ENCODE assay signal across 2 cellular contexts in genomic region chr11:35375332-35376125, GRCh38.
TF ChIP-seq lines count a peak whose summit lies in the region.

No MANE protein-coding gene starts in this region.

TF ChIP-seq in HEK293, 187 proteins besides CTCF, POLR2A, EP300 and RAD21:
- TF ChIP-seq ZNF777 (tag by site-specific recombination; IDR thresholded peaks at IDR 0.05; ENCODE audit: borderline replicate concordance) (no peak), ZNF768 (tag by site-specific recombination; IDR thresholded peaks at IDR 0.05) (peak; percentile 56; the same call in 1 of the 2 replicates)

TF ChIP-seq in GM12878, 131 proteins besides CTCF, POLR2A, EP300 and RAD21:
- TF ChIP-seq PKNOX1 (IDR thresholded peaks at IDR 0.05) (no peak), NFIC (IDR thresholded peaks at IDR 0.05; ENCODE audit: low read depth, low read length) (no peak), PBX3 (IDR thresholded peaks at IDR 0.05; ENCODE audit: insufficient replicate concordance, low read depth, low read length) (no peak), SREBF2 (IDR thresholded peaks at IDR 0.05; ENCODE audit: low read length) (no peak), MTA2 (IDR thresholded peaks at IDR 0.05; ENCODE audit: low read depth) (no peak), RUNX3 (IDR thresholded peaks at IDR 0.05; ENCODE audit: low read length) (peak; percentile 8; the same call in 1 of the 2 replicates), BMI1 (IDR thresholded peaks at IDR 0.05; ENCODE audit: borderline replicate concordance) (no peak), BHLHE40 (IDR thresholded peaks at IDR 0.05; ENCODE audit: borderline replicate concordance in 1 of 2, low read depth in 2 of 2, low read length in 1 of 2) (no peak), NBN (IDR thresholded peaks at IDR 0.05) (no peak)
